13 cellular contexts compared by ENCODE assay signal in the genomic region with DNA sequence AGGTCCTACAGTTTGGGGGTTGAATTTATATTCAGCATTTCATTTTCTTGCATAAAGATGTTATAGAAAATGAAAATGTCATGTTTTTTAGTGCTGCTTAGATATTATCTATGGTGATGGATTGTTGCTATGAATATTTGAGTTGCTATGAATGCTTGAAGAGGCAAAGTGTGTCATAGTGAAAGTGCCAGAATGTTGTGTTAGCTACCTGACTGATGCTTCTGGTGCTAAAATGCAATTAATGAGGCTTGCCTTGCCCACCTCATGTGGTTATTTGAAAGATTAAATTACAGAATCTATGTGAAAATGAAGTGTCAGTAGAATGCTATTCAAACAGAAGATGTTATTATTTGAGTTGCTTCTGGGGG.
A peak's percentile ranks its signal among the peaks of the same experiment; 100 is the strongest.
DNase-seq lines count a peak whose midpoint lies in the region; ATAC-seq and TF ChIP-seq lines count a peak whose summit lies in the region.
"Had no signal": no experiment of that assay in that cellular context is flagged by ENCODE, and none has a peak within 500 bp of the region (broad histone marks: within the 10 kb centered on the region; RNA-seq: fewer than 3 reads in every experiment).

No MANE protein-coding gene starts in this region.

- peaks cover 0 to 48% (median 46%) of the 10 kb centered on the region in 5 donors for H3K4me1 ChIP-seq in subcutaneous abdominal adipose tissue (ENCODE audit: control insufficient read depth in 5 of 5, insufficient read depth in 5 of 5, low read length in 5 of 5)
- no peaks in the 10 kb centered on the region for H3K4me1 ChIP-seq in OCI-LY7 (ENCODE audit: insufficient read depth, low read length, poor library complexity, severe bottlenecking)

- no TSS peak for BruUV-seq in OCI-LY7 (replicated peaks; lab: Mats Ljungman, UMichigan)

- no peaks in the 10 kb centered on the region for H3K79me2 ChIP-seq in OCI-LY7 (ENCODE audit: insufficient read depth, low read depth, low read length)

- H2AFZ ChIP-seq in OCI-LY7 (ENCODE audit: low read length) = no peak overlapping the region

- no peaks in the 10 kb centered on the region for H3K36me3 Mint-ChIP-seq in activated CD8-positive, alpha-beta memory T cell treated with anti-CD3 and anti-CD28 coated beads, Interleukin-2, amount 10 ng/mL, durations not matched to agents 7 days and 5 days
- H3K36me3 Mint-ChIP-seq in activated T-helper 1 cell treated with anti-CD3 and anti-CD28 coated beads, Interleukin-12 subunit alpha, Interleukin-12 subunit beta, Interleukin-2, Interleukin-4 antibody, amounts not matched to agents 30 ng/mL and 10 ng/mL and 1 ng/mL, durations not matched to agents 14 hours and 24 hours and 36 hours (ENCODE audit: low read depth) = no peaks in the 10 kb centered on the region

- H3K27ac ChIP-seq in subcutaneous abdominal adipose tissue (ENCODE audit: low read depth, low read length) (peak overlapping the region; percentile 61), OCI-LY7 (ENCODE audit: low read depth, low read length, poor library complexity, severe bottlenecking) (no peak overlapping the region)

- ATAC-seq in activated CD8-positive, alpha-beta memory T cell treated with anti-CD3 and anti-CD28 coated beads, Interleukin-2, amount 10 ng/mL, durations not matched to agents 7 days and 5 days = peak; percentile 63
- ATAC-seq in GM21619 (IDR thresholded peaks at IDR 0.05; ENCODE audit: unreplicated experiment) (peak; percentile 81), HG03354 (IDR thresholded peaks at IDR 0.05; ENCODE audit: poor library complexity, severe bottlenecking, unreplicated experiment) (peak; percentile 80)

- peaks cover 2% of the 10 kb centered on the region for H3K27me3 Mint-ChIP-seq in activated CD8-positive, alpha-beta memory T cell treated with anti-CD3 and anti-CD28 coated beads, Interleukin-2, amount 10 ng/mL, durations not matched to agents 7 days and 5 days
- peaks cover 24% of the 10 kb centered on the region for H3K27me3 Mint-ChIP-seq in activated T-helper 1 cell treated with anti-CD3 and anti-CD28 coated beads, Interleukin-12 subunit alpha, Interleukin-12 subunit beta, Interleukin-2, Interleukin-4 antibody, amounts not matched to agents 30 ng/mL and 10 ng/mL and 1 ng/mL, durations not matched to agents 14 hours and 24 hours and 36 hours (ENCODE audit: insufficient read depth)

- no peaks in the 10 kb centered on the region for H4K20me1 ChIP-seq in OCI-LY7 (ENCODE audit: insufficient read depth, low read length)

- no peak overlapping the region for H3K9ac ChIP-seq in subcutaneous abdominal adipose tissue (ENCODE audit: low read length in 5 of 5)

- H3K9me3 ChIP-seq in subcutaneous abdominal adipose tissue (ENCODE audit: control insufficient read depth in 5 of 5, low read length in 5 of 5) (peaks cover 0 to 6% (median 0%) of the 10 kb centered on the region in 5 donors), OCI-LY7 (ENCODE audit: low read length) (no peaks in the 10 kb centered on the region)

- H3K4me1 Mint-ChIP-seq in activated CD8-positive, alpha-beta memory T cell treated with anti-CD3 and anti-CD28 coated beads, Interleukin-2, amount 10 ng/mL, durations not matched to agents 7 days and 5 days = peaks cover 31% of the 10 kb centered on the region
- H3K4me1 Mint-ChIP-seq in activated T-helper 1 cell treated with anti-CD3 and anti-CD28 coated beads, Interleukin-12 subunit alpha, Interleukin-12 subunit beta, Interleukin-2, Interleukin-4 antibody, amounts not matched to agents 30 ng/mL and 10 ng/mL and 1 ng/mL, durations not matched to agents 14 hours and 24 hours and 36 hours (ENCODE audit: low read depth) = peaks cover 20% of the 10 kb centered on the region

- CTCF ChIA-PET in activated CD8-positive, alpha-beta memory T cell treated with anti-CD3 and anti-CD28 coated beads, Interleukin-2, amount 10 ng/mL, durations not matched to agents 7 days and 5 days (lab: Charles Lee) = no interaction called here
- CTCF ChIA-PET in OCI-LY7 (lab: Charles Lee; ENCODE audit: unreplicated experiment) = no interaction called here

- H3K4me3 ChIP-seq in subcutaneous abdominal adipose tissue (ENCODE audit: low read depth in 1 of 5, low read length in 5 of 5) (no peak overlapping the region), OCI-LY7 (ENCODE audit: low read depth, low read length, poor library complexity, severe bottlenecking) (no peak overlapping the region)

- intact Hi-C loops in OCI-LY7 (cut with micrococcal nuclease; ENCODE audit: unreplicated experiment) = no loop called here
- intact Hi-C loops in activated T-helper 1 cell treated with anti-CD3 and anti-CD28 coated beads, Interleukin-12 subunit alpha, Interleukin-12 subunit beta, Interleukin-2, Interleukin-4 antibody, amounts not matched to agents 30 ng/mL and 10 ng/mL and 1 ng/mL, durations not matched to agents 14 hours and 24 hours and 36 hours (cut with micrococcal nuclease) = loop anchor here (1.0 to 5.0 kb wide), 5 partner anchors 40 to 97 kb away; no protein-coding TSS in a partner anchor

- no peaks in the 10 kb centered on the region for H3K9me2 ChIP-seq in OCI-LY7 (ENCODE audit: insufficient read depth, low read length)

- no peak for DNase-seq in activated CD8-positive, alpha-beta memory T cell treated with anti-CD3 and anti-CD28 coated beads, Interleukin-2, amount 10 ng/mL, durations not matched to agents 7 days and 5 days
- no peak for DNase-seq in activated CD8-positive, alpha-beta memory T cell treated with anti-CD3 and anti-CD28 coated beads, Interleukin-2, amount 50 U/mL, for 48 hours
- DNase-seq in OCI-LY7 (ENCODE audit: low spot score) (no peak), amygdala (lab: John Stamatoyannopoulos, UW) (no peak)
- no peak for DNase-seq in activated T-helper 1 cell treated with anti-CD3 and anti-CD28 coated beads, Interleukin-12 subunit alpha, Interleukin-12 subunit beta, Interleukin-2, Interleukin-4 antibody, amounts not matched to agents 30 ng/mL and 10 ng/mL and 1 ng/mL, durations not matched to agents 14 hours and 24 hours and 36 hours (ENCODE audit: low spot score)
- DNase-seq: activated gamma-delta T cell; effector memory CD4-positive, alpha-beta T cell; foreskin melanocyte; KG1; NCI-H2107 had no signal

- H3K9me3 Mint-ChIP-seq in activated CD8-positive, alpha-beta memory T cell treated with anti-CD3 and anti-CD28 coated beads, Interleukin-2, amount 10 ng/mL, durations not matched to agents 7 days and 5 days (ENCODE audit: low read depth) = no peaks in the 10 kb centered on the region
- no peaks in the 10 kb centered on the region for H3K9me3 Mint-ChIP-seq in activated T-helper 1 cell treated with anti-CD3 and anti-CD28 coated beads, Interleukin-12 subunit alpha, Interleukin-12 subunit beta, Interleukin-2, Interleukin-4 antibody, amounts not matched to agents 30 ng/mL and 10 ng/mL and 1 ng/mL, durations not matched to agents 14 hours and 24 hours and 36 hours

- H3K27ac Mint-ChIP-seq in activated CD8-positive, alpha-beta memory T cell treated with anti-CD3 and anti-CD28 coated beads, Interleukin-2, amount 10 ng/mL, durations not matched to agents 7 days and 5 days = peak overlapping the region; percentile 7
- H3K27ac Mint-ChIP-seq in activated T-helper 1 cell treated with anti-CD3 and anti-CD28 coated beads, Interleukin-12 subunit alpha, Interleukin-12 subunit beta, Interleukin-2, Interleukin-4 antibody, amounts not matched to agents 30 ng/mL and 10 ng/mL and 1 ng/mL, durations not matched to agents 14 hours and 24 hours and 36 hours = no peak overlapping the region

- no peak overlapping the region for H3K4me3 Mint-ChIP-seq in activated CD8-positive, alpha-beta memory T cell treated with anti-CD3 and anti-CD28 coated beads, Interleukin-2, amount 10 ng/mL, durations not matched to agents 7 days and 5 days
- H3K4me3 Mint-ChIP-seq in activated T-helper 1 cell treated with anti-CD3 and anti-CD28 coated beads, Interleukin-12 subunit alpha, Interleukin-12 subunit beta, Interleukin-2, Interleukin-4 antibody, amounts not matched to agents 30 ng/mL and 10 ng/mL and 1 ng/mL, durations not matched to agents 14 hours and 24 hours and 36 hours = no peak overlapping the region

- no peak overlapping the region for H3K4me2 ChIP-seq in OCI-LY7 (ENCODE audit: low read length)

- POLR2A ChIA-PET in OCI-LY7 (lab: Charles Lee) = interaction anchor here (1.3 to 1.5 kb wide), 2 partner anchors 13 to 15 kb away, joined by 3 to 5 read pairs; no protein-coding TSS in a partner anchor

- H3K27me3 ChIP-seq in subcutaneous abdominal adipose tissue (ENCODE audit: control insufficient read depth in 5 of 5, insufficient read depth in 4 of 5, low read length in 5 of 5) = no peaks in the 10 kb centered on the region

- no peak for TF ChIP-seq CTCF in OCI-LY7 (conservative IDR thresholded peaks at IDR 0.05; ENCODE audit: low read length)

- H3K36me3 ChIP-seq in subcutaneous abdominal adipose tissue (ENCODE audit: control insufficient read depth in 5 of 5, insufficient read depth in 5 of 5, low read length in 5 of 5) = no peaks in the 10 kb centered on the region
- no peaks in the 10 kb centered on the region for H3K36me3 ChIP-seq in OCI-LY7 (ENCODE audit: insufficient read depth, low read length)
